12 cellular contexts compared by ENCODE assay signal in the genomic region with DNA sequence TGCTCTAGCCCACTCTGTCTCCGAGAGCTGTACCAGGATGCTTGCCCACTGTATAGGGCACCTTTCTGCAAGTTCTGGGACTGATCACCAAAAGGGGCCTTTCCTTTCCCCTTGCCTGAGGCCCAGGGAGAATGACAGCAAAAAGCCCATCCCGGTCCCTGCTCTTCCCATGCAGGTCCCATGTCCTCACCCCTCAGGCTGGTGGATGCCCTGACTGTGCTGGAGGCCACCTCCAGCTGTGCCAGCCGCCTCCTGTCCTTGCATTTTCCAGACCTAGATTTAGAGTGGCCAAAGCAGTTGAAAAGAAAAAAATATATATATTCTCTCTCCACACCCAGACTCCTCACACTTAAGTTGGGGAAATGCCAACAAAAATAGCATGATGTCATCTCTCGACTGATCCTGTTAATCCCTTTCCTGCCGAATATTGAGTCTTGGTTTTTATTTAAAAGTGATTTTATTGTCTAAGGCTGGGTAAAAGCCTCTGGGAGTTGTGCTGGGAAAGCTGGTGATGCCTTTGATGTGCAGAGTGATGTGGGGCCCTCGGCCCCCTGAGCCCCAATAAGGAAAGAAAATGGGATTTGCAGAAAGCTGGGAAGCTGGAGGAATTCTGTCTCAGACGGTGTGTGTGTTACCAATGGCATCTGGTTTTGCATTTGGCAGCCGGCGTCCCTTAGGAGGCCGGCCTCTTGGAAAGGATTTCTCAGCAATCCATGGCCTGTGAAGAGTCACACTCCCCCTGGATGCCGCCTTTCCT. TPM values are rescaled to one million over a fixed set of nuclear protein-coding genes. Genes with fewer than 3 reads are reported as not detected.
DNase-seq lines count a peak whose midpoint lies in the region; ATAC-seq and TF ChIP-seq lines count a peak whose summit lies in the region.
"Had no signal": no experiment of that assay in that cellular context is flagged by ENCODE, and none has a peak within 500 bp of the region (broad histone marks: within the 10 kb centered on the region; RNA-seq: fewer than 3 reads in every experiment).

No MANE protein-coding gene starts in this region.

- in situ Hi-C loops in GM23248 (cut with MboI), result no loop called here

- peaks cover 28% of the 10 kb centered on the region for H3F3A ChIP-seq in GM23248 (ENCODE audit: insufficient read depth)

- peak overlapping the region; percentile 75 for H3K27ac ChIP-seq in GM23248
- peak overlapping the region; percentile 41 for H3K27ac ChIP-seq in RWPE2 (ENCODE audit: poor library complexity, severe bottlenecking)
- peak overlapping the region; percentile 31 for H3K27ac ChIP-seq in fibroblast of lung (ENCODE audit: insufficient read depth, low read length)
- H3K27ac ChIP-seq: ovary had no signal

- H3K9me3 ChIP-seq in GM23248 (ENCODE audit: low read depth) (no peaks in the 10 kb centered on the region), RWPE2 (ENCODE audit: severe bottlenecking) (no peaks in the 10 kb centered on the region), fibroblast of lung (ENCODE audit: control insufficient read depth, insufficient read depth, low read depth, low read length) (no peaks in the 10 kb centered on the region)
- H3K9me3 ChIP-seq: ovary had no signal

- H3K4me1 ChIP-seq in GM23248 (ENCODE audit: insufficient read depth), result peaks cover 39% of the 10 kb centered on the region
- H3K4me1 ChIP-seq in RWPE2 (ENCODE audit: insufficient read depth, poor library complexity, severe bottlenecking), result peaks cover 27% of the 10 kb centered on the region
- H3K4me1 ChIP-seq in fibroblast of lung (ENCODE audit: control insufficient read depth, extremely low read depth, insufficient read depth, low read length), result peaks cover 28% of the 10 kb centered on the region

- H3K36me3 ChIP-seq in GM23248 (ENCODE audit: low read depth), result no peaks in the 10 kb centered on the region
- no peaks in the 10 kb centered on the region for H3K36me3 ChIP-seq in RWPE2 (ENCODE audit: low read depth)
- H3K36me3 ChIP-seq in fibroblast of lung (ENCODE audit: control insufficient read depth, insufficient read depth, low read length), result no peaks in the 10 kb centered on the region
- H3K36me3 ChIP-seq: ovary had no signal

- WGBS in GM23248 (ENCODE audit: low coverage in 1 of 2, low lambda C conversion rate in 2 of 2, missing lambda C conversion rate in 2 of 2), 2 experiments, result 29% methylated on average over 11 of the region's 11 CpGs

- H3K27me3 ChIP-seq in GM23248 (replicated peaks; ENCODE audit: insufficient read depth) (no peaks in the 10 kb centered on the region), RWPE2 (ENCODE audit: insufficient read depth, poor library complexity, severe bottlenecking) (no peaks in the 10 kb centered on the region), fibroblast of lung (ENCODE audit: control insufficient read depth, insufficient read depth, low read length) (no peaks in the 10 kb centered on the region)
- H3K27me3 ChIP-seq: ovary had no signal

- peak overlapping the region; percentile 35 for H3K9ac ChIP-seq in GM23248
- H3K9ac ChIP-seq in fibroblast of lung (ENCODE audit: insufficient read depth, low read length), result no peak overlapping the region

- peak; percentile 86 for DNase-seq in GM23248
- no peak for DNase-seq in RWPE2 (ENCODE audit: low spot score)
- peak; percentile 84 to 90 for DNase-seq in fibroblast of lung (ENCODE audit: low read depth in 2 of 2)
- peak; percentile 77 for DNase-seq in non-pigmented ciliary epithelial cell (ENCODE audit: low read depth)
- DNase-seq in stimulated activated CD4-positive, alpha-beta T cell treated with anti-CD3 and anti-CD28 coated beads, Interleukin-2, amount 100 ng/mL, for 48 hours, result no peak
- DNase-seq in RPMI8226, result no peak
- no peak for DNase-seq in activated CD4-positive, alpha-beta T cell treated with anti-CD3 and anti-CD28 coated beads for 1 hour
- no peak for DNase-seq in NAMALWA (ENCODE audit: low spot score)
- DNase-seq: DMS153, GOT3, NCI-H2029, ovary had no signal

- ATAC-seq in RWPE2 (ENCODE audit: low read depth), result peak; percentile 69

- H4K20me1 ChIP-seq in GM23248 (ENCODE audit: insufficient read depth) (no peaks in the 10 kb centered on the region), fibroblast of lung (ENCODE audit: control insufficient read depth, extremely low read depth, insufficient read depth, low read length) (no peaks in the 10 kb centered on the region)

- H3K9me2 ChIP-seq in GM23248 (ENCODE audit: insufficient read depth), result no peaks in the 10 kb centered on the region

- H3K79me2 ChIP-seq in GM23248 (ENCODE audit: insufficient read depth) (no peaks in the 10 kb centered on the region), fibroblast of lung (ENCODE audit: control insufficient read depth, insufficient read depth, low read length) (no peaks in the 10 kb centered on the region)

- H2AFZ ChIP-seq in GM23248 (peak overlapping the region; percentile 71), fibroblast of lung (ENCODE audit: low read length) (no peak overlapping the region)

- no peak for TF ChIP-seq CTCF in RWPE2 (IDR thresholded peaks at IDR 0.05; ENCODE audit: poor library complexity, severe bottlenecking)
- no peak for TF ChIP-seq CTCF in fibroblast of lung (conservative IDR thresholded peaks at IDR 0.05 in 1 of 2, IDR thresholded peaks at IDR 0.05 in 1 of 2; ENCODE audit: low read depth in 1 of 2, low read length in 2 of 2)

- H3K4me2 ChIP-seq in GM23248 (ENCODE audit: unreplicated experiment) (peak overlapping the region; percentile 66), fibroblast of lung (ENCODE audit: extremely low read depth, insufficient read depth, low read length) (peak overlapping the region; percentile 37)

- H3K4me3 ChIP-seq in GM23248, result peak overlapping the region; percentile 46
- no peak overlapping the region for H3K4me3 ChIP-seq in RWPE2 (ENCODE audit: severe bottlenecking)
- no peak overlapping the region for H3K4me3 ChIP-seq in fibroblast of lung (replicated peaks in 1 of 4; ENCODE audit: control extremely low read depth in 1 of 4, insufficient read depth in 1 of 4, low read depth in 3 of 4, low read length in 4 of 4)
- H3K4me3 ChIP-seq: ovary had no signal

RNA-seq across cellular contexts. Expression of a gene that starts 29.3 kb away (rescaled TPM):
- 1,935 and 2,012 TPM in 2 replicates for total RNA-seq in GM23248 (2014; rRNA removed; shearing (Covaris generic))
- polyA plus RNA-seq in GM23248 (2016; fragmentation: Nextera tagmentation; extraction: Ambion mirVana) (3,029 and 3,072 TPM in 2 replicates), fibroblast of lung (515 and 1,732 TPM in 2 replicates)
- 224 and 279 TPM in 2 replicates for total RNA-seq in fibroblast of lung
- 351 and 1,059 TPM in 2 replicates for polyA plus RNA-seq in fibroblast of lung (2012)
- 61.4 and 196 TPM in 2 replicates for polyA minus RNA-seq in fibroblast of lung (ENCODE audit: low replicate concordance)

Comparison
In these comparisons a context has a peak if more than half of its experiments do, and no peak if none do; other contexts are left out.
1. DNase-seq: peak in GM23248 (single experiment), fibroblast of lung (2 of 2) and non-pigmented ciliary epithelial cell (single experiment); none in RWPE2 (single experiment), stimulated activated CD4-positive, alpha-beta T cell treated with anti-CD3 and anti-CD28 coated beads, Interleukin-2, amount 100 ng/mL, for 48 hours (0 of 2), RPMI8226 (single experiment), activated CD4-positive, alpha-beta T cell treated with anti-CD3 and anti-CD28 coated beads for 1 hour (single experiment) and NAMALWA (single experiment).
2. Peak in every context shown above with its lines, with median percentiles within 50 percentile points of each other: H3K27ac ChIP-seq.